ENCODE assay signal across 24 cellular contexts in the genomic region with DNA sequence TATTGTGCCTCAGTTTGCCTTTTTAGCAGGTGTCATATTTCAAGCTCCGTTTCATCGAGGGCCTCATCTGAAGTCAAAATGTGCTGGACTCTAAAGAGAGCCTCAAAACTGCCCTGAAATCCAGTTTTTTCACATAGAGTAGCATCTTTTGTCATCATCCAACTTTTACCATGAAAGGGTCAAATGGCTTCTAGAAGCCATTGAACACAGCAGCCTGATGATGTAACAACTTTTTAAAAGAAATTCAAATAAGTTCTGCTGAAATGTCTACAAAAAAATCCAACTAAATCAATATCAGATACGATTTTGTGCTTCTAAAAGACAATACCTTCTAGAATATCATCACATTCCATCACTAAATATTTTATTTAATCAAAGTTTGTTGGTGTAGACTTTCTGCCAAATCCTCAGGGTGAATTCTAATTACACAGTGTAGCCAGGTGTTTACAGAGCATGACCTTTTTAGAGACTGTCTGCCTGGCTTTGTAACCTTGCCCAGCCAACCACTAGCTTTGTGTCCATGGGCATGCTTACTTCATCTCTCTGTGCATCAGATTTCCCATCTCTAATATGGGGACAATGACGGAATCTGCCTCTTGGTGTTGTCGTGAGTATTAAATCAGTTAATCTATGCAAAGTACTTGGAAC.
"Had no signal": no experiment of that assay in that cellular context is flagged by ENCODE, and none has a peak within 500 bp of the region (broad histone marks: within the 10 kb centered on the region; RNA-seq: fewer than 3 reads in every experiment).

No MANE protein-coding gene starts in this region.

- H3K4me3 Mint-ChIP-seq: activated CD4-positive, alpha-beta memory T cell treated with anti-CD3 and anti-CD28 coated beads, Interleukin-2, amount 10 ng/mL, durations not matched to agents 7 days and 5 days; activated CD4-positive, alpha-beta T cell treated with anti-CD3 and anti-CD28 coated beads, Interleukin-2, amount 10 ng/mL, durations not matched to agents 7 days and 5 days; activated naive CD4-positive, alpha-beta T cell treated with anti-CD3 and anti-CD28 coated beads, Interleukin-2, amount 10 ng/mL, durations not matched to agents 7 days and 5 days; activated naive CD8-positive, alpha-beta T cell treated with anti-CD3 and anti-CD28 coated beads, Interleukin-2, amount 10 ng/mL, durations not matched to agents 7 days and 5 days; activated T-cell treated with anti-CD3 and anti-CD28 coated beads, Interleukin-2, amount 50 U/mL, for 24 hours; natural killer cell; stimulated activated naive B cell treated with anti-CD40 and anti-IgM and Interleukin-4, amounts not matched to agents 10 μg/mL and 1 μg/mL and 100 μg/mL, for 72 hours; T-helper 2 cell treated with Interferon-gamma antibody and Interleukin-4, amounts not matched to agents 5 μg/mL and 100 μg/mL, for 36 hours; WTC11 had no signal

- H3K36me3 ChIP-seq: heart left ventricle, lower lobe of right lung, right atrium auricular region, stomach, thyroid gland, upper lobe of left lung had no signal

- DNase-seq: activated CD4-positive, alpha-beta memory T cell treated with anti-CD3 and anti-CD28 coated beads, Interleukin-2, amount 10 ng/mL, durations not matched to agents 7 days and 5 days; activated CD4-positive, alpha-beta T cell treated with anti-CD3 and anti-CD28 coated beads for 1 hour; activated CD4-positive, alpha-beta T cell treated with anti-CD3 and anti-CD28 coated beads, Interleukin-2, amount 10 ng/mL, durations not matched to agents 7 days and 5 days; activated CD8-positive, alpha-beta memory T cell treated with anti-CD3 and anti-CD28 coated beads, Interleukin-2, amount 50 U/mL, for 48 hours; activated gamma-delta T cell; activated naive CD4-positive, alpha-beta T cell treated with anti-CD3 and anti-CD28 coated beads, Interleukin-2, amount 10 ng/mL, durations not matched to agents 7 days and 5 days; activated naive CD8-positive, alpha-beta T cell treated with anti-CD3 and anti-CD28 coated beads, Interleukin-2, amount 10 ng/mL, durations not matched to agents 7 days and 5 days; activated T-cell treated with anti-CD3 and anti-CD28 coated beads, Interleukin-2, amount 50 U/mL, for 24 hours; caudate nucleus; foreskin fibroblast; heart left ventricle; hypothalamus; lower lobe of right lung; mesenchymal stem cell; natural killer cell; stimulated activated CD4-positive, alpha-beta T cell treated with anti-CD3 and anti-CD28 coated beads, Interleukin-15, amount 100 ng/mL, for 24 hours; stimulated activated CD4-positive, alpha-beta T cell treated with anti-CD3 and anti-CD28 coated beads, Interleukin-2, amount 100 ng/mL, for 24 hours; stimulated activated naive B cell treated with anti-CD40 and anti-IgM and Interleukin-4, amounts not matched to agents 10 μg/mL and 1 μg/mL and 100 μg/mL, for 72 hours; stomach; thyroid gland; upper lobe of left lung had no signal

- H3K27ac ChIP-seq: heart left ventricle, lower lobe of right lung, right atrium auricular region, stomach, thyroid gland, upper lobe of left lung had no signal

- H3K36me3 Mint-ChIP-seq: activated naive CD4-positive, alpha-beta T cell treated with anti-CD3 and anti-CD28 coated beads, Interleukin-2, amount 10 ng/mL, durations not matched to agents 7 days and 5 days; activated naive CD8-positive, alpha-beta T cell treated with anti-CD3 and anti-CD28 coated beads, Interleukin-2, amount 10 ng/mL, durations not matched to agents 7 days and 5 days; natural killer cell; stimulated activated naive B cell treated with anti-CD40 and anti-IgM and Interleukin-4, amounts not matched to agents 10 μg/mL and 1 μg/mL and 100 μg/mL, for 72 hours; WTC11 had no signal

- H3K9me3 Mint-ChIP-seq: activated CD4-positive, alpha-beta memory T cell treated with anti-CD3 and anti-CD28 coated beads, Interleukin-2, amount 10 ng/mL, durations not matched to agents 7 days and 5 days; activated CD4-positive, alpha-beta T cell treated with anti-CD3 and anti-CD28 coated beads, Interleukin-2, amount 10 ng/mL, durations not matched to agents 7 days and 5 days; activated naive CD4-positive, alpha-beta T cell treated with anti-CD3 and anti-CD28 coated beads, Interleukin-2, amount 10 ng/mL, durations not matched to agents 7 days and 5 days; activated T-cell treated with anti-CD3 and anti-CD28 coated beads, Interleukin-2, amount 50 U/mL, for 24 hours; natural killer cell; stimulated activated naive B cell treated with anti-CD40 and anti-IgM and Interleukin-4, amounts not matched to agents 10 μg/mL and 1 μg/mL and 100 μg/mL, for 72 hours; T-helper 2 cell treated with Interferon-gamma antibody and Interleukin-4, amounts not matched to agents 5 μg/mL and 100 μg/mL, for 36 hours had no signal

- H3K27me3 ChIP-seq: heart left ventricle, right atrium auricular region, stomach, thyroid gland, upper lobe of left lung had no signal

- H3K27me3 Mint-ChIP-seq: activated CD4-positive, alpha-beta memory T cell treated with anti-CD3 and anti-CD28 coated beads, Interleukin-2, amount 10 ng/mL, durations not matched to agents 7 days and 5 days; activated CD4-positive, alpha-beta T cell treated with anti-CD3 and anti-CD28 coated beads, Interleukin-2, amount 10 ng/mL, durations not matched to agents 7 days and 5 days; activated naive CD4-positive, alpha-beta T cell treated with anti-CD3 and anti-CD28 coated beads, Interleukin-2, amount 10 ng/mL, durations not matched to agents 7 days and 5 days; activated T-cell treated with anti-CD3 and anti-CD28 coated beads, Interleukin-2, amount 50 U/mL, for 24 hours had no signal

- H3K27ac Mint-ChIP-seq: activated CD4-positive, alpha-beta memory T cell treated with anti-CD3 and anti-CD28 coated beads, Interleukin-2, amount 10 ng/mL, durations not matched to agents 7 days and 5 days; activated CD4-positive, alpha-beta T cell treated with anti-CD3 and anti-CD28 coated beads, Interleukin-2, amount 10 ng/mL, durations not matched to agents 7 days and 5 days; activated naive CD4-positive, alpha-beta T cell treated with anti-CD3 and anti-CD28 coated beads, Interleukin-2, amount 10 ng/mL, durations not matched to agents 7 days and 5 days; activated naive CD8-positive, alpha-beta T cell treated with anti-CD3 and anti-CD28 coated beads, Interleukin-2, amount 10 ng/mL, durations not matched to agents 7 days and 5 days; activated T-cell treated with anti-CD3 and anti-CD28 coated beads, Interleukin-2, amount 50 U/mL, for 24 hours; natural killer cell; stimulated activated naive B cell treated with anti-CD40 and anti-IgM and Interleukin-4, amounts not matched to agents 10 μg/mL and 1 μg/mL and 100 μg/mL, for 72 hours; T-helper 2 cell treated with Interferon-gamma antibody and Interleukin-4, amounts not matched to agents 5 μg/mL and 100 μg/mL, for 36 hours; WTC11 had no signal

- H3K4me1 Mint-ChIP-seq: activated CD4-positive, alpha-beta memory T cell treated with anti-CD3 and anti-CD28 coated beads, Interleukin-2, amount 10 ng/mL, durations not matched to agents 7 days and 5 days; activated CD4-positive, alpha-beta T cell treated with anti-CD3 and anti-CD28 coated beads, Interleukin-2, amount 10 ng/mL, durations not matched to agents 7 days and 5 days; activated naive CD4-positive, alpha-beta T cell treated with anti-CD3 and anti-CD28 coated beads, Interleukin-2, amount 10 ng/mL, durations not matched to agents 7 days and 5 days; natural killer cell had no signal

- H3K9me3 ChIP-seq: lower lobe of right lung, right atrium auricular region, stomach, thyroid gland, upper lobe of left lung had no signal

- H3K4me3 ChIP-seq: heart left ventricle, lower lobe of right lung, right atrium auricular region, stomach, thyroid gland, upper lobe of left lung had no signal
